Comparison of ENCODE assay signal across 8 cellular contexts in genomic region chr4:127732623-127733199, GRCh38.
A peak's percentile ranks its signal among the peaks of the same experiment; 100 is the strongest.
DNase-seq lines count a peak whose midpoint lies in the region; ATAC-seq and TF ChIP-seq lines count a peak whose summit lies in the region.

No MANE protein-coding gene starts in this region.

- TF ChIP-seq CTCF in fibroblast of mammary gland (conservative IDR thresholded peaks at IDR 0.05; ENCODE audit: control insufficient read depth, insufficient read depth, low read depth, low read length) = peak; percentile 61

- peak; percentile 74 for ATAC-seq in GM21381 (IDR thresholded peaks at IDR 0.05; ENCODE audit: unreplicated experiment)

- DNase-seq in ELR (ENCODE audit: low read depth) (peak; percentile 62), HuH-7.5 (ENCODE audit: low spot score) (peak; percentile 19), RKO (ENCODE audit: low spot score) (peak; percentile 80), fibroblast of mammary gland (ENCODE audit: low read depth) (peak; percentile 55), pons (ENCODE audit: low spot score) (peak; percentile 64), nucleus accumbens (lab: John Stamatoyannopoulos, UW) (no peak)
- DNase-seq in effector CD8-positive, alpha-beta T cell (lab: John Stamatoyannopoulos, UW) = no peak

- no peak overlapping the region for H3K4me3 ChIP-seq in fibroblast of mammary gland (ENCODE audit: control insufficient read depth, low read depth, low read length)

Comparison
In these comparisons a context has a peak if more than half of its experiments do, and no peak if none do; other contexts are left out.
1. DNase-seq: peak in ELR (single experiment), HuH-7.5 (single experiment), RKO (single experiment), fibroblast of mammary gland (single experiment) and pons (single experiment); none in effector CD8-positive, alpha-beta T cell (single experiment) and nucleus accumbens (0 of 56).